In genomic region chr18:11368020-11368419, GRCh38 we compare ENCODE assay signal across 22 cellular contexts.
DNase-seq lines count a peak whose midpoint lies in the region; ATAC-seq and TF ChIP-seq lines count a peak whose summit lies in the region.
"Had no signal": no experiment of that assay in that cellular context is flagged by ENCODE, and none has a peak within 500 bp of the region (broad histone marks: within the 10 kb centered on the region; RNA-seq: fewer than 3 reads in every experiment).

No MANE protein-coding gene starts in this region.

- no peak overlapping the region for H3K4me2 ChIP-seq in GM23248 (ENCODE audit: unreplicated experiment)

- no peaks in the 10 kb centered on the region for H3K9me2 ChIP-seq in GM23248 (ENCODE audit: insufficient read depth)

- no peak overlapping the region for H3K9ac ChIP-seq in GM23248

- no peaks in the 10 kb centered on the region for H4K20me1 ChIP-seq in GM23248 (ENCODE audit: insufficient read depth)

- H2AFZ ChIP-seq in GM23248: no peak overlapping the region

- 0 out of 2 replicates have a peak, but pooled peaks cover 3% of the 10 kb centered on the region for H3K27me3 ChIP-seq in GM23248 (replicated peaks; ENCODE audit: insufficient read depth)
- no peaks in the 10 kb centered on the region for H3K27me3 ChIP-seq in adrenal gland
- H3K27me3 ChIP-seq: right atrium auricular region had no signal

- H3K79me2 ChIP-seq in GM23248 (ENCODE audit: insufficient read depth): no peaks in the 10 kb centered on the region

- no peaks in the 10 kb centered on the region for H3F3A ChIP-seq in GM23248 (ENCODE audit: insufficient read depth)

- H3K36me3 ChIP-seq in GM23248 (ENCODE audit: low read depth) (no peaks in the 10 kb centered on the region), adrenal gland (replicated peaks in 1 of 2) (no peaks in the 10 kb centered on the region)
- H3K36me3 ChIP-seq: right atrium auricular region, thoracic aorta had no signal

- H3K4me1 ChIP-seq in GM23248 (ENCODE audit: insufficient read depth) (no peaks in the 10 kb centered on the region), adrenal gland (replicated peaks in 1 of 2) (no peaks in the 10 kb centered on the region)

- peak; percentile 3 for DNase-seq in AG10803 (ENCODE audit: low read depth)
- peak; percentile 50 for DNase-seq in GM23248
- peak; percentile 63 for DNase-seq in NOMO-1 treated with DMSO at 0.1 percent for 48 hours (lab: John Stamatoyannopoulos, UW; ENCODE audit: unreplicated experiment)
- peak; percentile 6 for DNase-seq in astrocyte of the hippocampus (ENCODE audit: low read depth, low spot score)
- DNase-seq in NCI-H82 (lab: John Stamatoyannopoulos, UW): no peak
- DNase-seq in adrenal gland: no peak
- DNase-seq: activated CD8-positive, alpha-beta memory T cell treated with anti-CD3 and anti-CD28 coated beads for 24 hours; activated T-cell treated with anti-CD3 and anti-CD28 coated beads, Interleukin-2, amount 50 U/mL, for 72 hours; CD4-positive, CD25-positive, alpha-beta regulatory T cell; hypothalamus; kidney; mesenchymal stem cell; naive thymus-derived CD4-positive, alpha-beta T cell; NCI-H1092; T-helper 2 cell had no signal

- no peak for TF ChIP-seq POLR2A in adrenal gland (IDR thresholded peaks at IDR 0.05)

- in situ Hi-C loops in GM23248 (cut with MboI): no loop called here

- ATAC-seq in HG03521 (IDR thresholded peaks at IDR 0.05; ENCODE audit: unreplicated experiment) (no peak), HG03045 (IDR thresholded peaks at IDR 0.05; ENCODE audit: unreplicated experiment) (no peak)
- ATAC-seq: HepG2; naive thymus-derived CD4-positive, alpha-beta T cell; stimulated activated memory B cell treated with anti-CD40 and anti-IgM and Interleukin-4, amounts not matched to agents 10 μg/mL and 1 μg/mL and 100 μg/mL, for 72 hours had no signal

- H3K9me3 ChIP-seq in GM23248 (ENCODE audit: low read depth) (no peaks in the 10 kb centered on the region), adrenal gland (replicated peaks in 1 of 3) (no peaks in the 10 kb centered on the region)
- H3K9me3 ChIP-seq: right atrium auricular region, thoracic aorta had no signal

- H3K27ac ChIP-seq in GM23248 (no peak overlapping the region), adrenal gland (no peak overlapping the region)
- H3K27ac ChIP-seq: coronary artery, thoracic aorta had no signal

- WGBS in GM23248 (ENCODE audit: low coverage in 1 of 2, low lambda C conversion rate in 2 of 2, missing lambda C conversion rate in 2 of 2), 2 experiments: 53 to 57% methylated on average over 4 of the region's 4 CpGs
- 71 to 83% (median 74%) methylated on average over 4 of the region's 4 CpGs for WGBS in adrenal gland, 4 donors

- intact Hi-C loops in adrenal gland (cut with DNase I): no loop called here

- H3K4me3 ChIP-seq in AG10803 (ENCODE audit: low read length) (no peak overlapping the region), GM23248 (no peak overlapping the region), adrenal gland (no peak overlapping the region)
- H3K4me3 ChIP-seq: coronary artery, right atrium auricular region, thoracic aorta had no signal

- TF ChIP-seq CTCF in AG10803 (conservative IDR thresholded peaks at IDR 0.05; ENCODE audit: low read length) (no peak), adrenal gland (IDR thresholded peaks at IDR 0.05) (no peak)

Comparison
In these comparisons a context has a peak if more than half of its experiments do, and no peak if none do; other contexts are left out.
1. DNase-seq: peak in AG10803 (single experiment), GM23248 (single experiment), NOMO-1 treated with DMSO at 0.1 percent for 48 hours (single experiment) and astrocyte of the hippocampus (single experiment); none in NCI-H82 (single experiment) and adrenal gland (0 of 7).